13 cellular contexts compared by ENCODE assay signal in genomic region chr18:55251186-55251995, GRCh38.
DNase-seq lines count a peak whose midpoint lies in the region; ATAC-seq, FAIRE-seq and TF ChIP-seq lines count a peak whose summit lies in the region.
"Had no signal": no experiment of that assay in that cellular context is flagged by ENCODE, and none has a peak within 500 bp of the region (broad histone marks: within the 10 kb centered on the region; RNA-seq: fewer than 3 reads in every experiment).

No MANE protein-coding gene starts in this region.

- H3K4me1 ChIP-seq in H1 (replicated peaks in 1 of 4; ENCODE audit: control insufficient read depth in 3 of 4, insufficient read depth in 4 of 4, low read length in 3 of 4) (peaks cover 0 to 3% (median 0%) of the 10 kb centered on the region in 4 experiments; a peak in 1 of 7 replicates), SJCRH30 (no peaks in the 10 kb centered on the region)

- H3K9me3 ChIP-seq in H1 (ENCODE audit: insufficient read depth in 2 of 2, low read depth in 1 of 2, low read length in 1 of 2) (no peaks in the 10 kb centered on the region), SJCRH30 (replicated peaks) (no peaks in the 10 kb centered on the region)

- no peak overlapping the region for H3K9ac ChIP-seq in H1 (replicated peaks in 1 of 4; ENCODE audit: extremely low read depth in 1 of 4, low read depth in 3 of 4, low read length in 3 of 4)

- H4K20me1 ChIP-seq in H1 (replicated peaks in 1 of 2; ENCODE audit: control insufficient read depth in 1 of 2, insufficient read depth in 2 of 2, low read length in 2 of 2), result no peaks in the 10 kb centered on the region

- H3K4me3 Mint-ChIP-seq in IgD-negative memory B cell, result peak overlapping the region; percentile 17 to 85 (median 60)
- H3K4me3 Mint-ChIP-seq in nephron, result peak overlapping the region; percentile 19 to 68 (median 64)
- H3K4me3 Mint-ChIP-seq: central memory CD8-positive, alpha-beta T cell had no signal

- peaks cover 47 to 68% (median 59%) of the 10 kb centered on the region in 3 donors for H3K4me1 Mint-ChIP-seq in IgD-negative memory B cell
- peaks cover 39% of the 10 kb centered on the region for H3K4me1 Mint-ChIP-seq in nephron
- H3K4me1 Mint-ChIP-seq: central memory CD8-positive, alpha-beta T cell had no signal

- no peak overlapping the region for H2BK12ac ChIP-seq in H1 (ENCODE audit: low read depth, low read length)

- H3K36me3 Mint-ChIP-seq in IgD-negative memory B cell (peaks cover 19% of the 10 kb centered on the region), nephron (ENCODE audit: low read depth) (peaks cover 68% of the 10 kb centered on the region)

- no peak overlapping the region for H3K56ac ChIP-seq in H1 (replicated peaks; ENCODE audit: insufficient read length, low read depth, low read length)

- TF ChIP-seq POLR2A in H1 (IDR thresholded peaks at IDR 0.05; ENCODE audit: control extremely low read depth in 1 of 2, low read depth in 2 of 2, low read length in 2 of 2), result no peak

- no peak overlapping the region for H4K5ac ChIP-seq in H1 (ENCODE audit: insufficient read length, low read depth, low read length)

- DNase-seq in AG10803 (ENCODE audit: low read depth), result peak; percentile 68
- no peak for DNase-seq in H1 (ENCODE audit: low read depth in 1 of 2, low spot score in 2 of 2)
- DNase-seq in DMS 273 treated with DMSO at 0.1 percent for 48 hours (lab: John Stamatoyannopoulos, UW), result no peak
- no peak for DNase-seq in SJCRH30
- DNase-seq in effector CD4-positive, alpha-beta T cell, result no peak
- DNase-seq: activated CD4-positive, CD25-positive, alpha-beta regulatory T cell; COR-L47; NCI-H446 treated with DMSO at 0.1 percent for 48 hours had no signal

- POLR2A ChIA-PET in H1 (lab: Charles Lee; ENCODE audit: partially characterized antibody), result no interaction called here

- peaks cover 0 to 4% (median 0%) of the 10 kb centered on the region in 3 donors for H3K9me3 Mint-ChIP-seq in IgD-negative memory B cell
- H3K9me3 Mint-ChIP-seq in nephron, result no peaks in the 10 kb centered on the region
- H3K9me3 Mint-ChIP-seq: central memory CD8-positive, alpha-beta T cell had no signal

- H4K91ac ChIP-seq in H1 (replicated peaks; ENCODE audit: insufficient read length, low read length), result no peak overlapping the region

- H3K4ac ChIP-seq in H1 (replicated peaks; ENCODE audit: insufficient read length, low read depth, low read length), result no peak overlapping the region

- ATAC-seq in GM21360 (IDR thresholded peaks at IDR 0.05; ENCODE audit: unreplicated experiment), result no peak

- H3K27me3 ChIP-seq in H1 (replicated peaks in 1 of 4; ENCODE audit: control insufficient read depth in 3 of 4, extremely low read depth in 1 of 4, insufficient read depth in 3 of 4, low read length in 3 of 4) (no peaks in the 10 kb centered on the region), SJCRH30 (no peaks in the 10 kb centered on the region)

- H3K27ac ChIP-seq in H1 (ENCODE audit: low read depth, low read length), result no peak overlapping the region
- H3K27ac ChIP-seq in SJCRH30, result no peak overlapping the region

- H3K27me3 Mint-ChIP-seq in IgD-negative memory B cell (no peaks in the 10 kb centered on the region), nephron (ENCODE audit: low read depth) (no peaks in the 10 kb centered on the region)
- H3K27me3 Mint-ChIP-seq: central memory CD8-positive, alpha-beta T cell had no signal

- no peak overlapping the region for H2BK5ac ChIP-seq in H1 (ENCODE audit: low read depth, low read length)

- TF ChIP-seq RAD21 in H1 (IDR thresholded peaks at IDR 0.05 in 1 of 2, conservative IDR thresholded peaks at IDR 0.05 in 1 of 2; ENCODE audit: low read depth in 2 of 2, low read length in 2 of 2), result no peak

- CTCF ChIA-PET in H1 (lab: Charles Lee; ENCODE audit: partially characterized antibody), result interaction anchor here (1.8 to 3.8 kb wide), 3 partner anchors 10 to 27 kb away, joined by 7 to 22 read pairs (median 10); no protein-coding TSS in a partner anchor

- H3K27ac Mint-ChIP-seq in IgD-negative memory B cell, result peak overlapping the region; percentile 28 to 98 (median 89)
- H3K27ac Mint-ChIP-seq in nephron, result peak overlapping the region; percentile 71 to 92 (median 87)

- no peak overlapping the region for H2BK20ac ChIP-seq in H1 (ENCODE audit: low read length)

- H3K14ac ChIP-seq in H1 (ENCODE audit: insufficient read length), result no peak overlapping the region

- no peak overlapping the region for H2AFZ ChIP-seq in H1 (ENCODE audit: low read length)

- no peaks in the 10 kb centered on the region for H3K79me1 ChIP-seq in H1 (ENCODE audit: low read depth, low read length)

- H3K4me3 ChIP-seq in AG10803 (ENCODE audit: low read length), result peak overlapping the region; percentile 29
- no peak overlapping the region for H3K4me3 ChIP-seq in H1 (ENCODE audit: extremely low read depth in 1 of 4, insufficient read depth in 2 of 4, low read depth in 3 of 4, low read length in 4 of 4)
- no peak overlapping the region for H3K4me3 ChIP-seq in SJCRH30
- H3K4me3 ChIP-seq: lung had no signal

- peak overlapping the region; percentile 4 to 41; a peak in 1 of 4 replicates for H3K4me2 ChIP-seq in H1 (ENCODE audit: insufficient read depth in 1 of 2, low read depth in 2 of 2, low read length in 2 of 2)

- TF ChIP-seq CTCF in AG10803 (conservative IDR thresholded peaks at IDR 0.05; ENCODE audit: low read length), result no peak
- TF ChIP-seq CTCF in H1 (IDR thresholded peaks at IDR 0.05; ENCODE audit: control extremely low read depth in 1 of 3, insufficient read depth in 1 of 3, low read depth in 1 of 3, low read length in 3 of 3), result no peak
- no peak for TF ChIP-seq CTCF in nephron (IDR thresholded peaks at IDR 0.05; ENCODE audit: unreplicated experiment in 3 of 3)

- no peak overlapping the region for H2BK15ac ChIP-seq in H1 (ENCODE audit: low read length)

- TF ChIP-seq EP300 in H1 (IDR thresholded peaks at IDR 0.05; ENCODE audit: borderline replicate concordance in 1 of 2, low read depth in 2 of 2, low read length in 2 of 2), result no peak

- WGBS in H1 (ENCODE audit: extremely low coverage in 1 of 2, insufficient coverage in 1 of 2, insufficient read length in 1 of 2, insufficient replicate concordance in 2 of 2, low coverage in 1 of 2, low lambda C conversion rate in 2 of 2, missing lambda C conversion rate in 1 of 2), 2 experiments, result 57% methylated on average over 13 of the region's 13 CpGs; no CpG with 5 or more reads in 1 of the 2 experiments

- no peak overlapping the region for H3K18ac ChIP-seq in H1 (ENCODE audit: extremely low read depth, low read length)

- H2AK5ac ChIP-seq in H1 (ENCODE audit: low read depth, low read length), result no peak overlapping the region

- no peaks in the 10 kb centered on the region for H3K23me2 ChIP-seq in H1 (ENCODE audit: low read depth, low read length)

- H3K23ac ChIP-seq in H1 (ENCODE audit: insufficient read length), result no peak overlapping the region

- no peak overlapping the region for H4K8ac ChIP-seq in H1 (ENCODE audit: extremely low read depth, insufficient read depth, low read length)

- no peak overlapping the region for H2BK120ac ChIP-seq in H1 (replicated peaks; ENCODE audit: low read depth, low read length)

- H3K36me3 ChIP-seq in H1 (ENCODE audit: control insufficient read depth in 2 of 4, insufficient read depth in 4 of 4, low read length in 3 of 4), result peaks cover 2 to 23% (median 14%) of the 10 kb centered on the region in 4 experiments; a peak in 7 of 8 replicates
- no peaks in the 10 kb centered on the region; the same call in 1 of the 2 replicates for H3K36me3 ChIP-seq in SJCRH30

- H3K79me2 ChIP-seq in H1 (ENCODE audit: control insufficient read depth in 1 of 2, insufficient read depth in 2 of 2, low read length in 2 of 2), result no peaks in the 10 kb centered on the region

- FAIRE-seq in H1 (lab: Jason Lieb, UNC), result peak; percentile 87

TF ChIP-seq in H1, 55 proteins besides CTCF, POLR2A, EP300 and RAD21:
- TF ChIP-seq SUZ12 (IDR thresholded peaks at IDR 0.05; ENCODE audit: low read length) (no peak), HDAC6 (IDR thresholded peaks at IDR 0.05; ENCODE audit: low read depth, low read length) (no peak), NRF1 (IDR thresholded peaks at IDR 0.05; ENCODE audit: low read depth, low read length) (no peak), BRCA1 (IDR thresholded peaks at IDR 0.05; ENCODE audit: low read depth, low read length) (no peak), EZH2 (IDR thresholded peaks at IDR 0.05; ENCODE audit: low read depth, low read length, severe bottlenecking) (no peak), SRF (IDR thresholded peaks at IDR 0.05; ENCODE audit: low read depth, low read length) (no peak), CBX5 (IDR thresholded peaks at IDR 0.05; ENCODE audit: low read depth, low read length) (no peak)
